8 cellular contexts compared by ENCODE assay signal in the genomic region with DNA sequence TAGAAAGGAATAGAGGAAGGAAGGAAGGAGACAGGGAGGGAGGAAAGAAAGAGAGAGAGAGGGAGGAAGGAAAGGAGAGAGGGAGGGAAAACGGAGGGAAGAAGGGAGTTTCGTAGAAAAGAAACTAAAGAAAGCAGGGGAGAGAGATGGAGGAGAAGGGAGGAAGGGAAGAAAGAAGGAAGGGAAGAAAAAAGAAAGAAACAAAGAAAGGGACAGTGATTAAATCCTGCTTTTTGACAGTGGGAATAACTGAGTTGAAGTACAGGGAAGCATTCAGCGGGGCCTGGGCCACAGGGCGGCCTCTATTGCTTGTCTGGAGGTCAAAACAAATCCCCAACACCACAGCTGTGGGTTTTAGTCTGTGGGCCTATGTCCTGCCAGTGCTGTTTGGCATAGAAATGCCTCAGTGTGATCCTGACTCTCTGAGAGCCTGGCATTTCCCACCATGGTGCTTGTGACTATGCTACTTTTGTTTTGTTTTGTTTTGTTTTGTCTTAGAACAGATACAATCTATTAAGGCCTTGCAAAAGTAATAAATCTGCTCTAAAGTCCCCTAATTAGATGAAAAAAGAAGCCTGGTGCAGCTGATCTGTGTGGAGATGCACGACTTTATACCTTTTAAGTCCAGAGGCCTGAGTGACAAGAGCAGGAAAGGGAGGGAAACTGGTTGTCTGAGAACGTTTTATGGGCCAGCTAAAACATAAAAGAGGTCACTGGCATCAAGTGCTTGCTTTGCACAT. TPM values are rescaled to one million over a fixed set of nuclear protein-coding genes. Genes with fewer than 3 reads are reported as not detected.
DNase-seq lines count a peak whose midpoint lies in the region; ATAC-seq and TF ChIP-seq lines count a peak whose summit lies in the region.

No MANE protein-coding gene starts in this region.

- WGBS in hepatocyte (ENCODE audit: low lambda C conversion rate, missing lambda C conversion rate), result 67% methylated on average over 6 of the region's 6 CpGs

- H3K36me3 ChIP-seq in hepatocyte (replicated peaks; ENCODE audit: insufficient read depth, low read depth), result no peaks in the 10 kb centered on the region

- peak overlapping the region; percentile 42 for H2AFZ ChIP-seq in hepatocyte

- no peaks in the 10 kb centered on the region for H3K9me2 ChIP-seq in hepatocyte (replicated peaks; ENCODE audit: insufficient read depth)

- H3K9me3 ChIP-seq in hepatocyte (ENCODE audit: low read depth), result no peaks in the 10 kb centered on the region

- no peak for ATAC-seq in activated naive CD4-positive, alpha-beta T cell treated with anti-CD3 and anti-CD28 coated beads, Interleukin-2, amount 50 U/mL, for 72 hours
- ATAC-seq in stimulated activated effector memory CD8-positive, alpha-beta T cell treated with anti-CD3 and anti-CD28 coated beads, Interleukin-12 subunit alpha, Interleukin-12 subunit beta, amount 100 ng/mL, for 72 hours, result no peak
- ATAC-seq in GM21723 (IDR thresholded peaks at IDR 0.05; ENCODE audit: unreplicated experiment) (no peak), HG03439 (IDR thresholded peaks at IDR 0.05; ENCODE audit: unreplicated experiment) (no peak)

- H3K4me1 ChIP-seq in hepatocyte (ENCODE audit: insufficient read depth), result peaks cover 24% of the 10 kb centered on the region

- no peaks in the 10 kb centered on the region for H3K79me2 ChIP-seq in hepatocyte

- no peak for TF ChIP-seq CTCF in hepatocyte (IDR thresholded peaks at IDR 0.05; ENCODE audit: poor library complexity)

- H3K36me3 Mint-ChIP-seq in activated naive CD4-positive, alpha-beta T cell treated with anti-CD3 and anti-CD28 coated beads, Interleukin-2, amount 50 U/mL, for 72 hours, result peaks cover 9 to 48% of the 10 kb centered on the region in 2 donors
- peaks cover 6% of the 10 kb centered on the region for H3K36me3 Mint-ChIP-seq in stimulated activated effector memory CD8-positive, alpha-beta T cell treated with anti-CD3 and anti-CD28 coated beads, Interleukin-12 subunit alpha, Interleukin-12 subunit beta, amount 100 ng/mL, for 72 hours

- no peak overlapping the region for H3K4me3 ChIP-seq in hepatocyte

- H3K9me3 Mint-ChIP-seq in activated naive CD4-positive, alpha-beta T cell treated with anti-CD3 and anti-CD28 coated beads, Interleukin-2, amount 50 U/mL, for 72 hours, result peaks cover 8 to 25% of the 10 kb centered on the region in 2 donors
- no peaks in the 10 kb centered on the region for H3K9me3 Mint-ChIP-seq in stimulated activated effector memory CD8-positive, alpha-beta T cell treated with anti-CD3 and anti-CD28 coated beads, Interleukin-12 subunit alpha, Interleukin-12 subunit beta, amount 100 ng/mL, for 72 hours

- H3K27ac Mint-ChIP-seq in activated naive CD4-positive, alpha-beta T cell treated with anti-CD3 and anti-CD28 coated beads, Interleukin-2, amount 50 U/mL, for 72 hours, result peak overlapping the region; percentile 87 to 97
- peak overlapping the region; percentile 89 for H3K27ac Mint-ChIP-seq in stimulated activated effector memory CD8-positive, alpha-beta T cell treated with anti-CD3 and anti-CD28 coated beads, Interleukin-12 subunit alpha, Interleukin-12 subunit beta, amount 100 ng/mL, for 72 hours

- peaks cover 72% of the 10 kb centered on the region for H3K4me1 Mint-ChIP-seq in stimulated activated effector memory CD8-positive, alpha-beta T cell treated with anti-CD3 and anti-CD28 coated beads, Interleukin-12 subunit alpha, Interleukin-12 subunit beta, amount 100 ng/mL, for 72 hours

- peak overlapping the region; percentile 93 for H3K27ac ChIP-seq in hepatocyte

- peak overlapping the region; percentile 3 for H3K4me3 Mint-ChIP-seq in stimulated activated effector memory CD8-positive, alpha-beta T cell treated with anti-CD3 and anti-CD28 coated beads, Interleukin-12 subunit alpha, Interleukin-12 subunit beta, amount 100 ng/mL, for 72 hours

- no peaks in the 10 kb centered on the region for H3K27me3 ChIP-seq in hepatocyte

- H3K4me2 ChIP-seq in hepatocyte, result peak overlapping the region; percentile 59

- peak; percentile 12 for DNase-seq in HT1080 (ENCODE audit: low read depth)
- DNase-seq in activated naive CD4-positive, alpha-beta T cell treated with anti-CD3 and anti-CD28 coated beads, Interleukin-2, amount 50 U/mL, for 72 hours (ENCODE audit: low spot score in 2 of 2), result no peak
- no peak for DNase-seq in hepatocyte (ENCODE audit: low spot score)
- no peak for DNase-seq in stimulated activated effector memory CD8-positive, alpha-beta T cell treated with anti-CD3 and anti-CD28 coated beads, Interleukin-12 subunit alpha, Interleukin-12 subunit beta, amount 100 ng/mL, for 72 hours (ENCODE audit: low spot score in 2 of 2)
- DNase-seq in activated CD4-positive, CD25-positive, alpha-beta regulatory T cell treated with anti-CD3 and anti-CD28 coated beads, Interleukin-2, amount 50 U/mL, for 72 hours, result no peak
- DNase-seq in NCI-H1436 treated with DMSO at 0.1 percent for 48 hours (lab: John Stamatoyannopoulos, UW), result no peak

- H4K20me1 ChIP-seq in hepatocyte (ENCODE audit: insufficient read depth, poor library complexity, severe bottlenecking), result no peaks in the 10 kb centered on the region

RNA-seq across cellular contexts. Expression of gene IL1RL2, which starts 40.0 kb away (rescaled TPM):
- total RNA-seq in HT1080 (2014; rRNA removed; shearing (Covaris generic)), result not detected in 2 replicates
- not detected in 2 replicates for polyA plus RNA-seq in HT1080 (2015; cell fraction: cytosol; rRNA removed)
- polyA plus RNA-seq in HT1080 (2015; cell fraction: nucleus; rRNA removed), result not detected in 2 replicates
- total RNA-seq in activated naive CD4-positive, alpha-beta T cell treated with anti-CD3 and anti-CD28 coated beads, Interleukin-2, amount 50 U/mL, for 72 hours, result under 1 TPM in 1 of 2 donors, not detected in 1; 0.75 TPM
- total RNA-seq in hepatocyte, result not detected in 2 replicates
- 1.3 TPM in 1 of 2 replicates, not detected in the other for polyA plus RNA-seq in hepatocyte
